ENCODE assay signal across 28 cellular contexts in genomic region chr2:37847792-37848191, GRCh38.
"Had no signal": no experiment of that assay in that cellular context is flagged by ENCODE, and none has a peak within 500 bp of the region (broad histone marks: within the 10 kb centered on the region; RNA-seq: fewer than 3 reads in every experiment).

No MANE protein-coding gene starts in this region.

- DNase-seq: activated CD4-positive, alpha-beta T cell treated with anti-CD3 and anti-CD28 coated beads for 48 hours; activated CD4-positive, alpha-beta T cell treated with anti-CD3 and anti-CD28 coated beads, Interleukin-2, amount 50 U/mL, for 48 hours; activated CD8-positive, alpha-beta memory T cell treated with anti-CD3 and anti-CD28 coated beads for 24 hours; activated effector memory CD4-positive, alpha-beta T cell treated with Interleukin-2 at 50 U/mL for 16 hours; activated naive CD4-positive, alpha-beta T cell treated with Interleukin-2 at 50 U/mL for 16 hours; anterior cingulate cortex; dorsolateral prefrontal cortex; effector memory CD4-positive, alpha-beta T cell; foreskin fibroblast; heart left ventricle; hypothalamus; left lung; lower lobe of right lung; mesendoderm; natural killer cell; occipital lobe; psoas muscle; stimulated activated CD4-positive, alpha-beta T cell treated with anti-CD3 and anti-CD28 coated beads, Interleukin-15, amount 100 ng/mL, for 24 hours; stimulated activated CD4-positive, alpha-beta T cell treated with anti-CD3 and anti-CD28 coated beads, Interleukin-2, amount 100 ng/mL, for 24 hours; stimulated activated naive B cell treated with anti-CD40 and anti-IgM and Interleukin-4, amounts not matched to agents 10 μg/mL and 1 μg/mL and 100 μg/mL, for 72 hours; testis; transverse colon had no signal

- H3K27ac ChIP-seq: coronary artery, dorsolateral prefrontal cortex, heart left ventricle, left lung, lower lobe of right lung, neural progenitor cell, parathyroid adenoma, psoas muscle, right atrium auricular region, testis, transverse colon, VCaP had no signal

- H3K4me1 ChIP-seq: neural progenitor cell, parathyroid adenoma, psoas muscle, testis had no signal

- H3K79me2 ChIP-seq: parathyroid adenoma had no signal

- ATAC-seq: activated CD4-positive, CD25-positive, alpha-beta regulatory T cell treated with anti-CD3 and anti-CD28 coated beads, Interleukin-2, amount 50 U/mL, for 24 hours; heart left ventricle; left lung; lower lobe of right lung; natural killer cell; psoas muscle; stimulated activated naive B cell treated with anti-CD40 and anti-IgM and Interleukin-4, amounts not matched to agents 10 μg/mL and 1 μg/mL and 100 μg/mL, for 72 hours had no signal

- H3K4me2 ChIP-seq: neural progenitor cell had no signal

- H3K9me3 ChIP-seq: heart left ventricle, left lung, lower lobe of right lung, psoas muscle, right atrium auricular region, testis, transverse colon had no signal

- H3K36me3 ChIP-seq: heart left ventricle, left lung, lower lobe of right lung, neural progenitor cell, right atrium auricular region, transverse colon had no signal

- H3K9ac ChIP-seq: neural progenitor cell, parathyroid adenoma had no signal

- H2AFZ ChIP-seq: neural progenitor cell, parathyroid adenoma had no signal

- H3K27me3 ChIP-seq: heart left ventricle, left lung, neural progenitor cell, right atrium auricular region, testis, transverse colon had no signal

- H3K4me3 ChIP-seq: coronary artery, dorsolateral prefrontal cortex, heart left ventricle, left lung, lower lobe of right lung, neural progenitor cell, psoas muscle, right atrium auricular region, testis, transverse colon had no signal
